In genomic region chr20:58024241-58024721, GRCh38 we compare ENCODE assay signal across 1 cellular context.
TF ChIP-seq lines count a peak whose summit lies in the region.

No MANE protein-coding gene starts in this region.

TF ChIP-seq in H1, 55 proteins besides CTCF, POLR2A, EP300 and RAD21 (continued from another document):
- TF ChIP-seq MAX (IDR thresholded peaks at IDR 0.05) (no peak), EZH2 (IDR thresholded peaks at IDR 0.05; ENCODE audit: low read depth, low read length, severe bottlenecking) (no peak), POLR2AphosphoS5 (IDR thresholded peaks at IDR 0.05; ENCODE audit: low read depth, low read length) (no peak), TEAD4 (IDR thresholded peaks at IDR 0.05; ENCODE audit: low read depth, low read length) (no peak), SIRT6 (IDR thresholded peaks at IDR 0.05; ENCODE audit: low read length) (no peak), MAFK (IDR thresholded peaks at IDR 0.05; ENCODE audit: low read depth, low read length) (no peak), TBP (IDR thresholded peaks at IDR 0.05; ENCODE audit: low read depth, low read length) (no peak), ATF3 (IDR thresholded peaks at IDR 0.05; ENCODE audit: insufficient read depth, low read depth, low read length) (no peak), CHD7 (IDR thresholded peaks at IDR 0.05; ENCODE audit: insufficient replicate concordance, low read length) (no peak), CHD1 (IDR thresholded peaks at IDR 0.05; ENCODE audit: low read depth, low read length) (no peak), JUND (IDR thresholded peaks at IDR 0.05; ENCODE audit: low read length) (no peak), SIX5 (IDR thresholded peaks at IDR 0.05; ENCODE audit: low read depth, low read length) (no peak), CBX8 (IDR thresholded peaks at IDR 0.05; ENCODE audit: borderline replicate concordance, low read depth, low read length) (no peak), SP1 (IDR thresholded peaks at IDR 0.05; ENCODE audit: low read depth, low read length) (no peak), E2F6 (IDR thresholded peaks at IDR 0.05) (no peak), ATF2 (IDR thresholded peaks at IDR 0.05; ENCODE audit: low read length) (no peak), SAP30 (IDR thresholded peaks at IDR 0.05; ENCODE audit: insufficient read depth, insufficient replicate concordance, low read length) (no peak)
